17 cellular contexts compared by ENCODE assay signal in genomic region chr4:145153904-145154298, GRCh38. TPM values are rescaled to one million over a fixed set of nuclear protein-coding genes. Genes with fewer than 3 reads are reported as not detected.
DNase-seq lines count a peak whose midpoint lies in the region; ATAC-seq, FAIRE-seq and TF ChIP-seq lines count a peak whose summit lies in the region.
"Had no signal": no experiment of that assay in that cellular context is flagged by ENCODE, and none has a peak within 500 bp of the region (broad histone marks: within the 10 kb centered on the region; RNA-seq: fewer than 3 reads in every experiment).

No MANE protein-coding gene starts in this region.

- no peak overlapping the region for H2AFZ ChIP-seq in ACC112 (ENCODE audit: low read length, unreplicated experiment)

- H3K4me1 Mint-ChIP-seq in activated T-helper 17 cell treated with anti-CD3 and anti-CD28 coated beads, Interleukin-2, amount 50 U/mL, for 72 hours: peaks cover 10% of the 10 kb centered on the region
- H3K4me1 Mint-ChIP-seq in Caco-2 (ENCODE audit: low read depth, unreplicated experiment): no peaks in the 10 kb centered on the region

- BruUV-seq in Caco-2 (replicated peaks; lab: Mats Ljungman, UMichigan): no TSS peak

- H3K4me3 ChIP-seq in ACC112 (ENCODE audit: low read depth, low read length) (no peak overlapping the region), Caco-2 (ENCODE audit: low read depth, low read length) (no peak overlapping the region), stomach (no peak overlapping the region)
- H3K4me3 ChIP-seq: BLaER1 treated with 17β-estradiol and CSF1 and Interleukin-3, amounts not matched to agents 10 nM and 100 nM; pancreas; thyroid gland had no signal

- no peaks in the 10 kb centered on the region for H3K27me3 Mint-ChIP-seq in activated T-helper 17 cell treated with anti-CD3 and anti-CD28 coated beads, Interleukin-2, amount 50 U/mL, for 72 hours
- H3K27me3 Mint-ChIP-seq in Caco-2 (ENCODE audit: insufficient read depth, unreplicated experiment): no peaks in the 10 kb centered on the region
- H3K27me3 Mint-ChIP-seq: activated B cell treated with CpG ODN at 0.5 μM for 24 hours had no signal

- H3K9me3 ChIP-seq in Caco-2 (no peaks in the 10 kb centered on the region), stomach (no peaks in the 10 kb centered on the region)
- H3K9me3 ChIP-seq: BLaER1 treated with 17β-estradiol and CSF1 and Interleukin-3, amounts not matched to agents 10 nM and 100 nM; pancreas; thyroid gland had no signal

- peak overlapping the region; percentile 50 for H3K27ac Mint-ChIP-seq in activated T-helper 17 cell treated with anti-CD3 and anti-CD28 coated beads, Interleukin-2, amount 50 U/mL, for 72 hours
- no peak overlapping the region for H3K27ac Mint-ChIP-seq in Caco-2 (ENCODE audit: unreplicated experiment)
- H3K27ac Mint-ChIP-seq: activated B cell treated with CpG ODN at 0.5 μM for 24 hours had no signal

- FAIRE-seq in G401.6 (lab: Jason Lieb, UNC): peak; percentile 57
- FAIRE-seq: endometrium had no signal

- H3K36me3 ChIP-seq in ACC112 (ENCODE audit: insufficient read depth, low read length): peaks cover 19% of the 10 kb centered on the region
- no peaks in the 10 kb centered on the region for H3K36me3 ChIP-seq in Caco-2 (ENCODE audit: control insufficient read depth, insufficient read depth, low read length)
- H3K36me3 ChIP-seq in stomach: peaks cover 20 to 97% (median 84%) of the 10 kb centered on the region in 4 donors

- no peaks in the 10 kb centered on the region for H3K9me3 Mint-ChIP-seq in activated T-helper 17 cell treated with anti-CD3 and anti-CD28 coated beads, Interleukin-2, amount 50 U/mL, for 72 hours
- no peaks in the 10 kb centered on the region for H3K9me3 Mint-ChIP-seq in Caco-2 (ENCODE audit: unreplicated experiment)
- H3K9me3 Mint-ChIP-seq: activated B cell treated with CpG ODN at 0.5 μM for 24 hours had no signal

- POLR2A ChIA-PET in Caco-2 (lab: Charles Lee): no interaction called here

- no peak for DNase-seq in Caco-2
- DNase-seq in stomach: no peak
- DNase-seq in A172 (ENCODE audit: low spot score): no peak
- DNase-seq: activated B cell treated with CpG ODN at 0.5 μM for 24 hours; activated T-cell treated with anti-CD3 and anti-CD28 coated beads, Interleukin-2, amount 50 U/mL, for 1 hour; NCI-H1694; pancreas; stimulated activated CD4-positive, alpha-beta T cell treated with anti-CD3 and anti-CD28 coated beads, Interleukin-4, amount 100 ng/mL, for 24 hours; stimulated activated CD8-positive, alpha-beta memory T cell treated with anti-CD3 and anti-CD28 coated beads, Interleukin-4, amount 100 ng/mL, for 48 hours had no signal

- no peak for TF ChIP-seq POLR2A in stomach (IDR thresholded peaks at IDR 0.05)

- no peaks in the 10 kb centered on the region for H3K4me1 ChIP-seq in ACC112 (ENCODE audit: control insufficient read depth, insufficient read depth, low read length, unreplicated experiment)
- no peaks in the 10 kb centered on the region for H3K4me1 ChIP-seq in Caco-2
- H3K4me1 ChIP-seq in stomach: peaks cover 0 to 18% (median 5%) of the 10 kb centered on the region in 4 donors
- H3K4me1 ChIP-seq: thyroid gland had no signal

- 43 to 58% (median 51%) methylated on average over 1 of the region's 1 CpG for WGBS in stomach, 5 donors

- no peak for TF ChIP-seq CTCF in Caco-2 (IDR thresholded peaks at IDR 0.05; ENCODE audit: insufficient read depth in 1 of 2, low read depth in 1 of 2, low read length in 1 of 2, severe bottlenecking in 1 of 2, unreplicated experiment in 1 of 2)
- TF ChIP-seq CTCF in stomach (IDR thresholded peaks at IDR 0.05): no peak

- no peak overlapping the region for H3K4me3 Mint-ChIP-seq in activated T-helper 17 cell treated with anti-CD3 and anti-CD28 coated beads, Interleukin-2, amount 50 U/mL, for 72 hours
- H3K4me3 Mint-ChIP-seq in Caco-2 (ENCODE audit: unreplicated experiment): no peak overlapping the region
- H3K4me3 Mint-ChIP-seq: activated B cell treated with CpG ODN at 0.5 μM for 24 hours had no signal

- no peak for TF ChIP-seq EP300 in stomach (IDR thresholded peaks at IDR 0.05)

- H3K27me3 ChIP-seq in ACC112 (ENCODE audit: insufficient read depth, low read length) (no peaks in the 10 kb centered on the region), Caco-2 (replicated peaks; ENCODE audit: control insufficient read depth, insufficient read depth, low read length) (no peaks in the 10 kb centered on the region), stomach (no peaks in the 10 kb centered on the region)
- H3K27me3 ChIP-seq: BLaER1 treated with 17β-estradiol and CSF1 and Interleukin-3, amounts not matched to agents 10 nM and 100 nM; pancreas; thyroid gland had no signal

- peaks cover 12% of the 10 kb centered on the region for H3K79me2 ChIP-seq in ACC112 (ENCODE audit: control insufficient read depth, insufficient read depth, low read length, unreplicated experiment)

- intact Hi-C loops in Caco-2 (cut with micrococcal nuclease; ENCODE audit: unreplicated experiment) (loop anchor here (1.0 kb wide), 2 partner anchors 403 to 463 kb away; no protein-coding TSS in a partner anchor), stomach (cut with DNase I; ENCODE audit: low total_unique reads) (no loop called here)

- peaks cover 100% of the 10 kb centered on the region for H3K36me3 Mint-ChIP-seq in activated T-helper 17 cell treated with anti-CD3 and anti-CD28 coated beads, Interleukin-2, amount 50 U/mL, for 72 hours (ENCODE audit: low read depth)
- peaks cover 41% of the 10 kb centered on the region for H3K36me3 Mint-ChIP-seq in Caco-2 (ENCODE audit: insufficient read depth, unreplicated experiment)

- CTCF ChIA-PET in Caco-2 (lab: Charles Lee): interaction anchor here (0.6 to 1.2 kb wide), 4 partner anchors 25 to 455 kb away, joined by 3 to 4 read pairs (median 4); partner anchors contain the start of genes ABCE1 and ANAPC10

- ATAC-seq in GM21825 (IDR thresholded peaks at IDR 0.05; ENCODE audit: unreplicated experiment): peak; percentile 61
- ATAC-seq in activated T-helper 17 cell treated with anti-CD3 and anti-CD28 coated beads, Interleukin-2, amount 50 U/mL, for 72 hours (replicated peaks): no peak
- no peak for ATAC-seq in HG03175 (IDR thresholded peaks at IDR 0.05; ENCODE audit: unreplicated experiment)

- H3K27ac ChIP-seq in ACC112 (ENCODE audit: low read depth, low read length): peak overlapping the region; percentile 22; the same call in 1 of the 2 replicates
- no peak overlapping the region for H3K27ac ChIP-seq in stomach
- H3K27ac ChIP-seq: BLaER1 treated with 17β-estradiol and CSF1 and Interleukin-3, amounts not matched to agents 10 nM and 100 nM; thyroid gland had no signal

RNA-seq across cellular contexts. Expression of gene OTUD4, which starts 26.5 kb away (rescaled TPM):
- total RNA-seq in activated T-helper 17 cell treated with anti-CD3 and anti-CD28 coated beads, Interleukin-2, amount 50 U/mL, for 72 hours: 10 to 100 TPM; 50.8 to 71.4 TPM
- total RNA-seq in Caco-2 (2022) (32.8 and 34.5 TPM in 2 replicates), stomach (10 to 100 TPM in 4 of 5 donors, 1 to 10 TPM in 1; 6.4 to 53.8 (median 39.7) TPM)
- 1 to 10 TPM; 5.2 to 7.3 (median 5.2) TPM for polyA plus RNA-seq in stomach
- 17.0 and 19.1 TPM in 2 replicates for total RNA-seq in A172 (2014; rRNA removed; shearing (Covaris generic))

RNA-seq across cellular contexts. Expression of gene ABCE1, which starts 55.8 kb away (rescaled TPM):
- total RNA-seq in activated T-helper 17 cell treated with anti-CD3 and anti-CD28 coated beads, Interleukin-2, amount 50 U/mL, for 72 hours: 100 to 1,000 TPM in 1 of 2 donors, 10 to 100 TPM in 1; 99.9 to 137 TPM
- total RNA-seq in Caco-2 (2022): 96.7 and 100 TPM in 2 replicates
- total RNA-seq in stomach: 100 to 1,000 TPM in 1 of 5 donors, 10 to 100 TPM in 4; 20.0 to 108 (median 74.6) TPM
- 10 to 100 TPM; 16.9 to 21.5 (median 19.5) TPM for polyA plus RNA-seq in stomach
- total RNA-seq in A172 (2014; rRNA removed; shearing (Covaris generic)): 161 and 173 TPM in 2 replicates

RNA-seq across cellular contexts. Expression of gene ANAPC10, which starts 55.9 kb away (rescaled TPM):
- 10 to 100 TPM; 21.8 to 32.5 TPM for total RNA-seq in activated T-helper 17 cell treated with anti-CD3 and anti-CD28 coated beads, Interleukin-2, amount 50 U/mL, for 72 hours
- total RNA-seq in Caco-2 (2022) (24.2 and 26.9 TPM in 2 replicates), stomach (10 to 100 TPM in 2 of 5 donors, 1 to 10 TPM in 3; 2.6 to 42.0 (median 6.1) TPM)
- 10 to 100 TPM; 13.5 to 18.8 (median 14.5) TPM for polyA plus RNA-seq in stomach
- total RNA-seq in A172 (2014; rRNA removed; shearing (Covaris generic)): 64.3 and 65.8 TPM in 2 replicates
